ENCODE assay signal across 9 cellular contexts in the genomic region with DNA sequence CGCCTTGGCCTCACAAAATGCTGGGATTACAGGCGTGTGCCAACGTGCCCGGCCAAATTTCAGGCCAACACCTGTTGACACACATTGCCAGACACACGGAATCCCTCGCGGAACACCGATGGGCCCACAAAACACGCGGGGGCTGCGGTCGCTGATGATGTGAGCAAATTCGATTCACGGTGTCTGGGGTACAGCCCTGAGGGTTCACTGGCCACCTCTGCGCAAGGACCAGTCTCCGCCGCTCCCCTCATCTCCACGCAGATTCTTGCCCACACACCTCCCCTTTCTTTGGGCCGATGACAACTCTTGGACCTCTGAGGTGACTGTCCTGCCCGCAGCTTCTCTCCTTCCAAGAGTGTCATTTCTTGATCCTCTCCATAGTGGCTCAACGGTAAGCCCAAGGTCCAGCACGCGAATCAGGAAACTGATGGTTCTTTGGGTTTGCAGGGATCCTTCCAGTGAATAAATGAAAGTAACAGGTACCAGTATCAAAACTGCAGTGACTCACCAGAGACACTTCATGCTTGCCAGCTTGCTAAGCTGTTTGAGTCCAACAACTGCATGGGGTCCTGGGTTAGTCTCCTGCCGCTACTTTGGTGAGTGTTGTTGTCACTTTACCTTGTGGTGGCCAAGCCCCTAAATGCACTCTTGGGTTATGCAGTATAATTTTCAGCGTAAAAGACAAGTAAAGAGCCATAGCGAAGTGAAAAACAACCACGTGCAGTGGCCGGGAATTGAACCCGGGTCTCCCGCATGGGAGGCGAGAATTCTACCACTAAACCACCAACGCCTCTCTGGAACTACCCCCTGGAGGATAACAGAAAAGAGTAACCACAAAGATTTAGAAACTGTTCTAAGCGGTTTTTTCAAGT. TPM values are rescaled to one million over a fixed set of nuclear protein-coding genes. Genes with fewer than 3 reads are reported as not detected.
DNase-seq lines count a peak whose midpoint lies in the region; ATAC-seq, FAIRE-seq and TF ChIP-seq lines count a peak whose summit lies in the region.
"Had no signal": no experiment of that assay in that cellular context is flagged by ENCODE, and none has a peak within 500 bp of the region (broad histone marks: within the 10 kb centered on the region; RNA-seq: fewer than 3 reads in every experiment).

No MANE protein-coding gene starts in this region.

- peak; percentile 45 to 64 for DNase-seq in NCI-H524 (lab: John Stamatoyannopoulos, UW)
- no peak for DNase-seq in NCI-H524 treated with DMSO at 0.1 percent for 48 hours (lab: John Stamatoyannopoulos, UW)
- peak; percentile 52 for DNase-seq in Karpas-422
- no peak for DNase-seq in activated B cell treated with CpG ODN at 0.5 μM for 24 hours
- DNase-seq in fibroblast of mammary gland (ENCODE audit: low read depth) = peak; percentile 81
- peak; percentile 22 for DNase-seq in small intestine
- DNase-seq in left colon = no peak

- H3K9me3 Mint-ChIP-seq in activated B cell treated with CpG ODN at 0.5 μM for 24 hours = no peaks in the 10 kb centered on the region

- H2AFZ ChIP-seq in Karpas-422 (ENCODE audit: low read length) = no peak overlapping the region

- FAIRE-seq in small intestine (lab: Jason Lieb, UNC) = no peak

- peak overlapping the region; percentile 9 for H3K4me3 Mint-ChIP-seq in activated B cell treated with CpG ODN at 0.5 μM for 24 hours

- no peak overlapping the region for H3K4me2 ChIP-seq in Karpas-422 (ENCODE audit: low read depth, low read length, poor library complexity, severe bottlenecking)

- intact Hi-C loops in activated B cell treated with CpG ODN at 0.5 μM for 24 hours (cut with micrococcal nuclease) (no loop called here), left colon (cut with DNase I, micrococcal nuclease) (no loop called here)

- ATAC-seq in activated B cell treated with CpG ODN at 0.5 μM for 24 hours (ENCODE audit: low read depth) (peak; percentile 65), left colon (no peak), HG03521 (IDR thresholded peaks at IDR 0.05; ENCODE audit: unreplicated experiment) (no peak)

- TF ChIP-seq CTCF in activated B cell treated with CpG ODN at 0.5 μM for 24 hours (IDR thresholded peaks at IDR 0.05) (no peak), fibroblast of mammary gland (conservative IDR thresholded peaks at IDR 0.05; ENCODE audit: control insufficient read depth, insufficient read depth, low read depth, low read length) (no peak)

- H3K36me3 ChIP-seq in Karpas-422 (ENCODE audit: insufficient read depth, low read length) (no peaks in the 10 kb centered on the region), small intestine (ENCODE audit: control insufficient read depth in 2 of 2, insufficient read depth in 2 of 2, low read length in 2 of 2) (no peaks in the 10 kb centered on the region)

- H3K9me3 ChIP-seq in Karpas-422 (ENCODE audit: low read length) (no peaks in the 10 kb centered on the region), small intestine (ENCODE audit: control insufficient read depth, low read depth) (no peaks in the 10 kb centered on the region)

- H3K36me3 Mint-ChIP-seq in activated B cell treated with CpG ODN at 0.5 μM for 24 hours (ENCODE audit: low read depth) = no peaks in the 10 kb centered on the region

- no peaks in the 10 kb centered on the region for H3K79me2 ChIP-seq in Karpas-422 (ENCODE audit: low read length)

- no peaks in the 10 kb centered on the region for H3K9me2 ChIP-seq in Karpas-422 (replicated peaks; ENCODE audit: insufficient read depth, low read length)

- peaks cover 16% of the 10 kb centered on the region for H3K4me1 ChIP-seq in Karpas-422 (ENCODE audit: low read length)
- no peaks in the 10 kb centered on the region for H3K4me1 ChIP-seq in small intestine (ENCODE audit: control insufficient read depth in 2 of 2, insufficient read depth in 1 of 2, low read depth in 1 of 2, low read length in 1 of 2)

- H3K4me3 ChIP-seq in Karpas-422 (ENCODE audit: low read length) (no peak overlapping the region), fibroblast of mammary gland (ENCODE audit: control insufficient read depth, low read depth, low read length) (no peak overlapping the region), small intestine (ENCODE audit: low read depth in 1 of 2, low read length in 2 of 2) (no peak overlapping the region)

- WGBS in small intestine, 3 donors = 70 to 76% (median 72%) methylated on average over 33 of the region's 33 CpGs

- H4K20me1 ChIP-seq in Karpas-422 (ENCODE audit: insufficient read depth, low read depth, low read length) = no peaks in the 10 kb centered on the region

- no peak overlapping the region for H3K9ac ChIP-seq in Karpas-422 (ENCODE audit: low read length)

- H3K27ac Mint-ChIP-seq in activated B cell treated with CpG ODN at 0.5 μM for 24 hours = peak overlapping the region; percentile 73

- H3K27me3 ChIP-seq in Karpas-422 (ENCODE audit: low read length) (no peaks in the 10 kb centered on the region), small intestine (ENCODE audit: control insufficient read depth in 2 of 2, insufficient read depth in 2 of 2, low read length in 2 of 2) (peaks cover 0 to 2% of the 10 kb centered on the region in 2 donors)

- peaks cover 7% of the 10 kb centered on the region for H3K27me3 Mint-ChIP-seq in activated B cell treated with CpG ODN at 0.5 μM for 24 hours

- H3K27ac ChIP-seq in Karpas-422 (ENCODE audit: low read length) (no peak overlapping the region), small intestine (ENCODE audit: low read depth in 1 of 2, low read length in 1 of 2) (no peak overlapping the region)

- H3K4me1 Mint-ChIP-seq in activated B cell treated with CpG ODN at 0.5 μM for 24 hours = peaks cover 26% of the 10 kb centered on the region

- POLR2A ChIA-PET in activated B cell treated with CpG ODN at 0.5 μM for 24 hours (lab: Charles Lee) = interaction anchor here (0.7 kb wide), 1 partner anchor 334 kb away, joined by 4 read pairs; no protein-coding TSS in a partner anchor

- CTCF ChIA-PET in activated B cell treated with CpG ODN at 0.5 μM for 24 hours (lab: Charles Lee) = no interaction called here

RNA-seq across cellular contexts. Expression of a gene that starts 11.0 kb away (rescaled TPM):
- under 0.01 TPM in 2 replicates for total RNA-seq in Karpas-422 (2014; rRNA removed; shearing (Covaris generic); ENCODE audit: low replicate concordance)
- total RNA-seq in activated B cell treated with CpG ODN at 0.5 μM for 24 hours (3,526 and 4,195 TPM in 2 replicates), left colon (1,000 to 10,000 TPM; 3,977 to 5,589 TPM)
- polyA plus RNA-seq in small intestine = not detected
- polyA plus RNA-seq: BJ had no signal

Comparison
In these comparisons a context has a peak if more than half of its experiments do, and no peak if none do; other contexts are left out.
1. DNase-seq: peak in NCI-H524 (2 of 2), Karpas-422 (single experiment), fibroblast of mammary gland (single experiment) and small intestine (single experiment); none in NCI-H524 treated with DMSO at 0.1 percent for 48 hours (single experiment), activated B cell treated with CpG ODN at 0.5 μM for 24 hours (single experiment) and left colon (0 of 2).
2. RNA of a gene that starts 11.0 kb away (total RNA-seq): 3,977 to 5,589 TPM in left colon and 3,526 to 4,195 TPM in activated B cell treated with CpG ODN at 0.5 μM for 24 hours; under 0.01 TPM in Karpas-422; every median in the first group is over 1,000 times any median in the second.